ENCODE assay signal across 22 cellular contexts in the genomic region with DNA sequence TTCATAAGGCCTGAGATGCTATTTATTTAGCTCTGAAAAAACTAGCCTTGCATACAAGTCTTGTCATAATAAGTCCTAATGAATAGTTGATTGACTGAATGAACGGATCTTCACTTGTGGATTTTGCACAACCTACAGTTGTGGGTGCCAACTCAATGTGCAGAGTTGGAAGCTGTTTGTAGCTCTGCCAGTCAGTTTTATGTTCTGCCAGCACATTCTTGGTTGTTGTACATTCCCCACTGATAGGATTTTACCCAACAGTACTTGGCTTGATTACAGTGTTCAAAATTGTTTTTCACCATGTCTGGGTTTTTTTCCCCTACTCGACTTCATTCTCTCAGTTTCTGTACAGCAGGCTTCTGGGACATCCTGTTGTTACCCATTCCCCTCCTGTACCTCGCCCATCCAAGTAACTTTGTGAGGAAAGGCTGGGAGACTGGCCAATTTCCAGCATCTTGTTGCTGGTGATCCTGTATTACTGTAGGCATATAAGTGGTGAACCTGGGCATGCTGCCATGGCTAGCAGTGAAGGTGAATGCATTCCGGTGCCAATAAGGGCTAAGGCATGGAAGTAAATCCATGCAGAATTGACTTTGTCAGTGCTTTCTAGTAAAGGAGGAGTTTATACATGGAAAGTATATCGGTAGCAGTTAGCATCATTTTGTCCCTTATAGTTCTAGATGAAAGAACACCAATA. TPM values are rescaled to one million over a fixed set of nuclear protein-coding genes. Genes with fewer than 3 reads are reported as not detected.
A peak's percentile ranks its signal among the peaks of the same experiment; 100 is the strongest.
DNase-seq lines count a peak whose midpoint lies in the region; TF ChIP-seq lines count a peak whose summit lies in the region.
"Had no signal": no experiment of that assay in that cellular context is flagged by ENCODE, and none has a peak within 500 bp of the region (broad histone marks: within the 10 kb centered on the region; RNA-seq: fewer than 3 reads in every experiment).

No MANE protein-coding gene starts in this region.

- no peaks in the 10 kb centered on the region for H3K9me3 ChIP-seq in left ventricle myocardium inferior (replicated peaks)
- H3K9me3 ChIP-seq: thoracic aorta had no signal

- DNase-seq in DMS153 (lab: John Stamatoyannopoulos, UW) (peak; percentile 7), DMS153 treated with DMSO at 0.1 percent for 48 hours (lab: John Stamatoyannopoulos, UW; ENCODE audit: unreplicated experiment) (no peak), NCI-H69 (lab: John Stamatoyannopoulos, UW) (peak; percentile 24), left ventricle myocardium inferior (peak; percentile 45), substantia nigra (lab: John Stamatoyannopoulos, UW) (peak in 1 of 49 donors; percentile 35), germinal center (ENCODE audit: low spot score) (no peak), DMS79 (lab: John Stamatoyannopoulos, UW) (no peak), ureter (ENCODE audit: low spot score) (no peak)
- DNase-seq: activated CD4-positive, alpha-beta T cell treated with anti-CD3 and anti-CD28 coated beads for 36 hours; activated T-cell treated with anti-CD3 and anti-CD28 coated beads, Interleukin-2, amount 50 U/mL, for 24 hours; CD4-positive, alpha-beta T cell; cortex of kidney; DMS 273 treated with DMSO at 0.1 percent for 48 hours; GDM1; NCI-H1417 treated with DMSO at 0.1 percent for 48 hours; NCI-H2081 treated with DMSO at 0.1 percent for 48 hours; NCI-H524 treated with DMSO at 0.1 percent for 48 hours; stimulated activated CD4-positive, alpha-beta T cell treated with anti-CD3 and anti-CD28 coated beads, Interleukin-4, amount 100 ng/mL, for 1 hour had no signal

- H3K27me3 ChIP-seq in left ventricle myocardium inferior (ENCODE audit: low read depth), result no peaks in the 10 kb centered on the region

- no peak for TF ChIP-seq CTCF in left ventricle myocardium inferior (IDR thresholded peaks at IDR 0.05; ENCODE audit: borderline replicate concordance)

- H3K4me3 ChIP-seq in left ventricle myocardium inferior, result peak overlapping the region; percentile 14
- H3K4me3 ChIP-seq: thoracic aorta had no signal

- H3K27ac ChIP-seq in left ventricle myocardium inferior (replicated peaks) (peak overlapping the region; percentile 79), substantia nigra (ENCODE audit: low read depth, low read length, poor library complexity, severe bottlenecking) (peak overlapping the region; percentile 61)
- H3K27ac ChIP-seq: 22Rv1, thoracic aorta had no signal

- H3K4me1 ChIP-seq in left ventricle myocardium inferior, result peaks cover 5% of the 10 kb centered on the region

- intact Hi-C loops in left ventricle myocardium inferior (cut with micrococcal nuclease), result no loop called here

- no peaks in the 10 kb centered on the region for H3K36me3 ChIP-seq in left ventricle myocardium inferior
- H3K36me3 ChIP-seq: thoracic aorta had no signal

RNA-seq across cellular contexts. Expression of gene IL1RAPL1, which starts 22.8 kb away (rescaled TPM):
- total RNA-seq in left ventricle myocardium inferior (1.9 TPM), ureter (0.49 TPM)
- total RNA-seq: activated CD4-positive, alpha-beta T cell treated with anti-CD3 and anti-CD28 coated beads for 36 hours; activated CD8-positive, alpha-beta memory T cell treated with anti-CD3 and anti-CD28 coated beads for 36 hours; CD4-positive, alpha-beta T cell; T-helper 1 cell treated with Interleukin-12 subunit alpha and Interleukin-12 subunit beta and Interleukin-4 antibody, amounts not matched to agents 30 ng/mL and 1 ng/mL, for 36 hours had no signal

Comparison
In these comparisons a context has a peak if more than half of its experiments do, and no peak if none do; other contexts are left out.
1. DNase-seq: peak in DMS153 (single experiment), NCI-H69 (single experiment) and left ventricle myocardium inferior (single experiment); none in DMS153 treated with DMSO at 0.1 percent for 48 hours (single experiment), germinal center (single experiment), DMS79 (single experiment) and ureter (single experiment).